8 cellular contexts compared by ENCODE assay signal in genomic region chr2:95911446-95911845, GRCh38.
DNase-seq lines count a peak whose midpoint lies in the region; FAIRE-seq and TF ChIP-seq lines count a peak whose summit lies in the region.
"Not testable (repeated sequence)": the region's sequence is repeated elsewhere in the genome, so short reads cannot be mapped to it uniquely, and the experiment has no call there.

No MANE protein-coding gene starts in this region.

- H3K79me2 ChIP-seq in astrocyte (ENCODE audit: insufficient read depth, low read length) = not testable (repeated sequence)

- H3K9me3 ChIP-seq in astrocyte (ENCODE audit: insufficient read depth, low read depth, low read length) = not testable (repeated sequence)

- H4K20me1 ChIP-seq in astrocyte (ENCODE audit: insufficient read depth, low read length) = not testable (repeated sequence)

- H3K4me3 ChIP-seq in LNCaP clone FGC (ENCODE audit: low read depth, low read length); astrocyte (ENCODE audit: insufficient read depth, low read depth, low read length); foreskin fibroblast (ENCODE audit: low read depth in 1 of 2, low read length in 2 of 2): not testable (repeated sequence)

- H3K4me3 Mint-ChIP-seq in astrocyte (ENCODE audit: unreplicated experiment) = not testable (repeated sequence)

- H3K4me2 ChIP-seq in astrocyte (ENCODE audit: low read length) = peak overlapping the region; percentile 59

- not testable (repeated sequence) for TF ChIP-seq CTCF in LNCaP clone FGC (IDR thresholded peaks at IDR 0.05; ENCODE audit: control insufficient read depth, extremely low read depth, insufficient read depth); astrocyte (IDR thresholded peaks at IDR 0.05; ENCODE audit: insufficient read depth, low read depth, low read length); foreskin fibroblast (IDR thresholded peaks at IDR 0.05; ENCODE audit: low read depth, low read length)

- H3K27me3 Mint-ChIP-seq in astrocyte (ENCODE audit: low read depth, unreplicated experiment) = not testable (repeated sequence)

- not testable (repeated sequence) for H3K4me1 Mint-ChIP-seq in astrocyte (ENCODE audit: low read depth, unreplicated experiment)

- H3K36me3 ChIP-seq in astrocyte (ENCODE audit: insufficient read depth, low read length) = not testable (repeated sequence)

- not testable (repeated sequence) for H2AFZ ChIP-seq in astrocyte (ENCODE audit: low read depth, low read length)

- H3K27ac ChIP-seq in astrocyte (ENCODE audit: low read depth, low read length) = not testable (repeated sequence)

- not testable (repeated sequence) for FAIRE-seq in astrocyte (lab: Jason Lieb, UNC)

- DNase-seq in AG08395 (ENCODE audit: low spot score) (peak; percentile 1), GM03348 (ENCODE audit: low spot score) (peak; percentile 0), LNCaP clone FGC (ENCODE audit: low read depth) (peak; percentile 66), astrocyte (ENCODE audit: low read depth) (peak; percentile 84), dermis blood vessel endothelial cell (peak; percentile 69), foreskin fibroblast (peak; percentile 37 to 72), myocyte (ENCODE audit: low read depth) (peak; percentile 13), superior temporal gyrus (ENCODE audit: extremely low spot score) (peak; percentile 54)

- peaks cover 15% of the 10 kb centered on the region for H3K36me3 Mint-ChIP-seq in astrocyte (ENCODE audit: low read depth, unreplicated experiment)

- not testable (repeated sequence) for H3K27me3 ChIP-seq in astrocyte (ENCODE audit: insufficient read depth, low read length)

- not testable (repeated sequence) for H3K27ac Mint-ChIP-seq in astrocyte (ENCODE audit: unreplicated experiment)

- peaks cover 19% of the 10 kb centered on the region for H3K4me1 ChIP-seq in astrocyte (ENCODE audit: insufficient read depth, low read length)

- H3K9me3 Mint-ChIP-seq in astrocyte (ENCODE audit: unreplicated experiment) = not testable (repeated sequence)

- H3K9ac ChIP-seq in astrocyte (ENCODE audit: low read length) = not testable (repeated sequence)

Comparison
In these comparisons a context has a peak if more than half of its experiments do, and no peak if none do; other contexts are left out.
1. DNase-seq: peak in every context shown above with its lines; median percentile 84 in astrocyte; 69 in dermis blood vessel endothelial cell; 66 in LNCaP clone FGC; 54 in foreskin fibroblast; 54 in superior temporal gyrus; 13 in myocyte; 1 in AG08395; 0 in GM03348.